ENCODE assay signal across 8 cellular contexts in the genomic region with DNA sequence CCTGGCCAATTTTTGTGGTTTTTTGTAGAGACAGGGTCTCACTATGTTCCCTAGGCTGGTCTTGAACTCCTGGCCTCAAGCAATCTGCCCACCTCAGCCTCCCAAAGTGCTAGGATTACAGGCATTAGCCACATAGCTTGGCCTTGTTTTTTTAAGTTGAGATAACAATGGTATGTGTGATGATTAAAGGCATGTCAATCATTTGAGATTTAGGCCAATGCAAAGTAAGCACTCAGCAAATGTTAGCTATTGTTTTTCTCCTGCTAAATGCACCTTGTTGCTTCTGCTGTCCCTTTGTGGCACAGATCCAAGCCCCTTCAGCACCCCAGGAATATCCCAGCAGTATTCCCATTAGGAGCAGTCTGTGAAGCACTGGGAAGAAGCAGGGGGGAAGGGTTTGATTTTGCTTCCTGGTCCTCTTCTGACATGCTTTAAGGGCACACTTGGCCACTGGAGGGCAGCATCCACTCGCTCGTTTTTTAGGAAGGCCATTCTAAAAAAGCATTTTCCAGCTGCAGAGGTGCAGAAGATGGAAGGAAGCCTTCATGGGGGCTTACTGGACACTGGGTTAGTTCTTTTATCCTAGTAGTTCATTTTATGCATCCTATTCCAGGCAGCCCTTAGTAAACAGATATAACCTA.
A peak's percentile ranks its signal among the peaks of the same experiment; 100 is the strongest.
DNase-seq lines count a peak whose midpoint lies in the region; ATAC-seq and TF ChIP-seq lines count a peak whose summit lies in the region.

No MANE protein-coding gene starts in this region.

- intact Hi-C loops in CD4-positive, alpha-beta T cell (cut with DNase I, micrococcal nuclease), result loop anchor here (1.0 to 10.0 kb wide), 6 partner anchors 229 to 712 kb away; a partner anchor contains a TSS

- peak; percentile 40 to 68 (median 58) for DNase-seq in CD4-positive, alpha-beta T cell
- DNase-seq in HPDE6-E6E7 (ENCODE audit: extremely low spot score) (peak; percentile 79), NCI-H774 (lab: John Stamatoyannopoulos, UW) (peak; percentile 10)
- peak; percentile 74 for DNase-seq in activated CD4-positive, alpha-beta memory T cell treated with anti-CD3 and anti-CD28 coated beads, Interleukin-2, amount 10 ng/mL, durations not matched to agents 7 days and 5 days
- peak; percentile 49 to 57 (median 53) for DNase-seq in effector memory CD8-positive, alpha-beta T cell
- DNase-seq in stimulated activated CD8-positive, alpha-beta memory T cell treated with anti-CD3 and anti-CD28 coated beads, Interleukin-4, amount 100 ng/mL, for 1 hour (ENCODE audit: low read depth in 2 of 2, low spot score in 1 of 2), result peak; percentile 21 to 45

- peaks cover 6% of the 10 kb centered on the region for H3K36me3 Mint-ChIP-seq in CD4-positive, alpha-beta T cell (ENCODE audit: low read depth)
- peaks cover 3% of the 10 kb centered on the region for H3K36me3 Mint-ChIP-seq in activated CD4-positive, alpha-beta memory T cell treated with anti-CD3 and anti-CD28 coated beads, Interleukin-2, amount 10 ng/mL, durations not matched to agents 7 days and 5 days (ENCODE audit: low read depth)
- H3K36me3 Mint-ChIP-seq in effector memory CD8-positive, alpha-beta T cell (ENCODE audit: insufficient read depth), result no peaks in the 10 kb centered on the region

- CTCF ChIA-PET in CD4-positive, alpha-beta T cell (lab: Charles Lee), result interaction anchor here (0.6 to 2.1 kb wide), 10 partner anchors 14 to 846 kb away, joined by 3 to 14 read pairs (median 3); no protein-coding TSS in a partner anchor
- CTCF ChIA-PET in activated CD4-positive, alpha-beta memory T cell treated with anti-CD3 and anti-CD28 coated beads, Interleukin-2, amount 10 ng/mL, durations not matched to agents 7 days and 5 days (lab: Charles Lee), result interaction anchor here (0.7 to 3.2 kb wide), 17 partner anchors 9 to 270 kb away, joined by 3 to 37 read pairs (median 3); no protein-coding TSS in a partner anchor

- no peaks in the 10 kb centered on the region for H3K27me3 Mint-ChIP-seq in CD4-positive, alpha-beta T cell
- no peaks in the 10 kb centered on the region for H3K27me3 Mint-ChIP-seq in activated CD4-positive, alpha-beta memory T cell treated with anti-CD3 and anti-CD28 coated beads, Interleukin-2, amount 10 ng/mL, durations not matched to agents 7 days and 5 days
- H3K27me3 Mint-ChIP-seq in effector memory CD8-positive, alpha-beta T cell, result no peaks in the 10 kb centered on the region

- H3K27ac ChIP-seq in CD4-positive, alpha-beta T cell (ENCODE audit: low read depth, low read length), result no peak overlapping the region
- H3K27ac ChIP-seq in mesodermal cell (ENCODE audit: low read depth, low read length, severe bottlenecking), result peak overlapping the region; percentile 58

- H3K4me1 ChIP-seq in mesodermal cell (ENCODE audit: control insufficient read depth, insufficient read depth, low read length, poor library complexity, severe bottlenecking), result no peaks in the 10 kb centered on the region

- H3K4me1 Mint-ChIP-seq in CD4-positive, alpha-beta T cell (ENCODE audit: low read depth), result no peaks in the 10 kb centered on the region
- no peaks in the 10 kb centered on the region for H3K4me1 Mint-ChIP-seq in activated CD4-positive, alpha-beta memory T cell treated with anti-CD3 and anti-CD28 coated beads, Interleukin-2, amount 10 ng/mL, durations not matched to agents 7 days and 5 days
- peaks cover 0 to 1% of the 10 kb centered on the region in 2 donors for H3K4me1 Mint-ChIP-seq in effector memory CD8-positive, alpha-beta T cell (ENCODE audit: low read depth in 2 of 2)

- peaks cover 13% of the 10 kb centered on the region for H3K9me3 ChIP-seq in CD4-positive, alpha-beta T cell (ENCODE audit: control insufficient read depth, low read length)
- peaks cover 4% of the 10 kb centered on the region for H3K9me3 ChIP-seq in mesodermal cell (ENCODE audit: control insufficient read depth, low read length)

- 21% methylated on average over 2 of the region's 2 CpGs; no CpG with 5 or more reads in 1 of the 2 experiments for WGBS in mesodermal cell (ENCODE audit: insufficient coverage in 2 of 2), 2 experiments

- peak; percentile 32 for ATAC-seq in CD4-positive, alpha-beta T cell (ENCODE audit: poor library complexity)
- ATAC-seq in effector memory CD8-positive, alpha-beta T cell (replicated peaks), result peak; percentile 49
- ATAC-seq in GM19351 (IDR thresholded peaks at IDR 0.05; ENCODE audit: unreplicated experiment), result no peak

- no peaks in the 10 kb centered on the region for H3K27me3 ChIP-seq in CD4-positive, alpha-beta T cell (ENCODE audit: control insufficient read depth, insufficient read depth, low read length)

- H3K4me3 ChIP-seq in mesodermal cell (ENCODE audit: extremely low read depth, insufficient read depth, low read length, poor library complexity, severe bottlenecking), result no peak overlapping the region

- no peak overlapping the region for H3K27ac Mint-ChIP-seq in CD4-positive, alpha-beta T cell
- no peak overlapping the region for H3K27ac Mint-ChIP-seq in activated CD4-positive, alpha-beta memory T cell treated with anti-CD3 and anti-CD28 coated beads, Interleukin-2, amount 10 ng/mL, durations not matched to agents 7 days and 5 days
- no peak overlapping the region for H3K27ac Mint-ChIP-seq in effector memory CD8-positive, alpha-beta T cell

- H3K36me3 ChIP-seq in mesodermal cell (ENCODE audit: control insufficient read depth, insufficient read depth, low read length), result peaks cover 32% of the 10 kb centered on the region

- no peaks in the 10 kb centered on the region for H3K9me3 Mint-ChIP-seq in CD4-positive, alpha-beta T cell
- peaks cover 9% of the 10 kb centered on the region for H3K9me3 Mint-ChIP-seq in activated CD4-positive, alpha-beta memory T cell treated with anti-CD3 and anti-CD28 coated beads, Interleukin-2, amount 10 ng/mL, durations not matched to agents 7 days and 5 days
- H3K9me3 Mint-ChIP-seq in effector memory CD8-positive, alpha-beta T cell, result no peaks in the 10 kb centered on the region

- H3K4me3 Mint-ChIP-seq in CD4-positive, alpha-beta T cell, result no peak overlapping the region
- no peak overlapping the region for H3K4me3 Mint-ChIP-seq in activated CD4-positive, alpha-beta memory T cell treated with anti-CD3 and anti-CD28 coated beads, Interleukin-2, amount 10 ng/mL, durations not matched to agents 7 days and 5 days
- no peak overlapping the region for H3K4me3 Mint-ChIP-seq in effector memory CD8-positive, alpha-beta T cell

- POLR2A ChIA-PET in CD4-positive, alpha-beta T cell (lab: Charles Lee), result interaction anchor here (1.0 to 1.5 kb wide), 2 partner anchors 227 to 245 kb away, joined by 3 read pairs; no protein-coding TSS in a partner anchor
- POLR2A ChIA-PET in activated CD4-positive, alpha-beta memory T cell treated with anti-CD3 and anti-CD28 coated beads, Interleukin-2, amount 10 ng/mL, durations not matched to agents 7 days and 5 days (lab: Charles Lee), result no interaction called here

- peak; percentile 60 for TF ChIP-seq CTCF in CD4-positive, alpha-beta T cell (IDR thresholded peaks at IDR 0.05)

Comparison
In these comparisons a context has a peak if more than half of its experiments do, and no peak if none do; other contexts are left out.
1. DNase-seq: peak in every context shown above with its lines; median percentile 79 in HPDE6-E6E7; 74 in activated CD4-positive, alpha-beta memory T cell treated with anti-CD3 and anti-CD28 coated beads, Interleukin-2, amount 10 ng/mL, durations not matched to agents 7 days and 5 days; 58 in CD4-positive, alpha-beta T cell; 53 in effector memory CD8-positive, alpha-beta T cell; 33 in stimulated activated CD8-positive, alpha-beta memory T cell treated with anti-CD3 and anti-CD28 coated beads, Interleukin-4, amount 100 ng/mL, for 1 hour; 10 in NCI-H774.